1 cellular context compared by ENCODE assay signal in the genomic region with DNA sequence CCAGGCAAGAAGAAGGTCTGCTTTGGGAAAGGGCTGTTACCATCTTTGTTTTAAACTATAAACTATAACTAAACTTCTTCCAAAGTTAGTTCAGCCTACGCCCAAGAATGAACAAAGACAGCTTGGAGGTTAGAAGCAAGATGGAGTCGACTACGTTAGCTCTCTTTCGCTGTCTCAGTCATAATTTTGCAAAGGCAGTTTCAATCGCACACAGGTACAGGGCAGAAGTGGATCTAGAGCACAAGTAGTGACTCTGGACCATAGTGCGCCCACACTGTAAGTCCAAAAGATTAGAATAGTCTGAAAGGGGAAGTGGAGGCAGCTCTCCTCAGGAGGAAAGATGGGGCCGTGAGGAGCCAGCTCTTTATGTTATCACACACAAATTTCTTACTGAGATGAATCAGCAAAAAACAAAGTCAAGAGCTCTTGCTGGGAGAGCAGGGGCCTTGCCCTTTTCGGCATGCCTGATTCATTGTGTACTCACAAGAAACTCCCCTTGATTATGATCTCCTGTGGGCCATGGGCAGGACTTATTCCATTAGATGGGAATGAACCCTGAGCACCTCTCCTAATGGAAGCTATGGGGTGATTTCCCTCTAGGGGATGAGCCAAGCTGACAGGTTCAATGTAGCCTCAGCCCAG.
TF ChIP-seq lines count a peak whose summit lies in the region.

No MANE protein-coding gene starts in this region.

TF ChIP-seq in K562, 482 proteins besides CTCF, POLR2A, EP300 and RAD21 (continued from another document and continues in another):
- TF ChIP-seq, protein P1, sequence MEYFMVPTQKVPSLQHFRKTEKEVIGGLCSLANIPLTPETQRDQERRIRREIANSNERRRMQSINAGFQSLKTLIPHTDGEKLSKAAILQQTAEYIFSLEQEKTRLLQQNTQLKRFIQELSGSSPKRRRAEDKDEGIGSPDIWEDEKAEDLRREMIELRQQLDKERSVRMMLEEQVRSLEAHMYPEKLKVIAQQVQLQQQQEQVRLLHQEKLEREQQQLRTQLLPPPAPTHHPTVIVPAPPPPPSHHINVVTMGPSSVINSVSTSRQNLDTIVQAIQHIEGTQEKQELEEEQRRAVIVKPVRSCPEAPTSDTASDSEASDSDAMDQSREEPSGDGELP (CRISPR knock-in tag; IDR thresholded peaks at IDR 0.05; ENCODE audit: borderline replicate concordance), result no peak
- TF ChIP-seq BRF1 (IDR thresholded peaks at IDR 0.05; ENCODE audit: borderline replicate concordance, extremely low read depth, insufficient read length) (no peak), ZNF224 (CRISPR knock-in tag; IDR thresholded peaks at IDR 0.05) (no peak), ZNF431 (CRISPR knock-in tag; IDR thresholded peaks at IDR 0.05) (no peak), C11orf30 (IDR thresholded peaks at IDR 0.05; ENCODE audit: low read depth) (peak; percentile 95), NR3C1 (CRISPR knock-in tag; IDR thresholded peaks at IDR 0.05) (no peak), TRIM24 (IDR thresholded peaks at IDR 0.05) (0 out of 4 replicates have a peak, but pooled peaks of 1 of the 2 experiments have one; percentile 18), SRSF1 (IDR thresholded peaks at IDR 0.05; ENCODE audit: low read depth, low read length) (no peak), ZKSCAN3 (CRISPR knock-in tag; IDR thresholded peaks at IDR 0.05) (no peak), TSC22D4 (tag; IDR thresholded peaks at IDR 0.05) (no peak), KLF10 (CRISPR knock-in tag; IDR thresholded peaks at IDR 0.05) (no peak; the same call in 1 of the 2 replicates), STAT5B (CRISPR knock-in tag; IDR thresholded peaks at IDR 0.05) (no peak), PRMT5 (CRISPR knock-in tag; IDR thresholded peaks at IDR 0.05) (no peak), SIRT6 (IDR thresholded peaks at IDR 0.05; ENCODE audit: low read depth, low read length) (no peak), ZNF253 (CRISPR knock-in tag; conservative IDR thresholded peaks at IDR 0.05) (no peak), U2AF1 (optimal IDR thresholded peaks at IDR 0.05; ENCODE audit: low read depth, low read length) (no peak), CBX1 (IDR thresholded peaks at IDR 0.05; ENCODE audit: low read depth) (no peak), NCOA2 (IDR thresholded peaks at IDR 0.05; ENCODE audit: partially characterized antibody in 2 of 2) (no peak), ZNF695 (CRISPR knock-in tag; IDR thresholded peaks at IDR 0.05) (no peak), NUFIP1 (IDR thresholded peaks at IDR 0.05; ENCODE audit: partially characterized antibody) (no peak), ZC3H8 (IDR thresholded peaks at IDR 0.05) (no peak), PURB (CRISPR knock-in tag; IDR thresholded peaks at IDR 0.05; ENCODE audit: low read depth) (no peak), GABPB2 (CRISPR knock-in tag; conservative IDR thresholded peaks at IDR 0.05) (no peak), KAT8 (IDR thresholded peaks at IDR 0.05; ENCODE audit: low read depth) (no peak), FUS (optimal IDR thresholded peaks at IDR 0.05; ENCODE audit: low read depth, low read length) (no peak), MYNN (IDR thresholded peaks at IDR 0.05) (no peak), MYNN (CRISPR knock-in tag; IDR thresholded peaks at IDR 0.05) (no peak), GATA2 (CRISPR knock-in tag; IDR thresholded peaks at IDR 0.05) (no peak), GABPA (tag; conservative IDR thresholded peaks at IDR 0.05; ENCODE audit: low read depth) (no peak), KAT2B (IDR thresholded peaks at IDR 0.05; ENCODE audit: low read depth, low read length) (no peak), JUNB (CRISPR knock-in tag; conservative IDR thresholded peaks at IDR 0.05) (no peak), HMG20B (CRISPR knock-in tag; IDR thresholded peaks at IDR 0.05) (no peak), NFE2 (IDR thresholded peaks at IDR 0.05; ENCODE audit: low read depth) (peak; percentile 95), EZH2 (IDR thresholded peaks at IDR 0.05; ENCODE audit: borderline replicate concordance, low read depth, low read length) (no peak)
- TF ChIP-seq, protein P2, sequence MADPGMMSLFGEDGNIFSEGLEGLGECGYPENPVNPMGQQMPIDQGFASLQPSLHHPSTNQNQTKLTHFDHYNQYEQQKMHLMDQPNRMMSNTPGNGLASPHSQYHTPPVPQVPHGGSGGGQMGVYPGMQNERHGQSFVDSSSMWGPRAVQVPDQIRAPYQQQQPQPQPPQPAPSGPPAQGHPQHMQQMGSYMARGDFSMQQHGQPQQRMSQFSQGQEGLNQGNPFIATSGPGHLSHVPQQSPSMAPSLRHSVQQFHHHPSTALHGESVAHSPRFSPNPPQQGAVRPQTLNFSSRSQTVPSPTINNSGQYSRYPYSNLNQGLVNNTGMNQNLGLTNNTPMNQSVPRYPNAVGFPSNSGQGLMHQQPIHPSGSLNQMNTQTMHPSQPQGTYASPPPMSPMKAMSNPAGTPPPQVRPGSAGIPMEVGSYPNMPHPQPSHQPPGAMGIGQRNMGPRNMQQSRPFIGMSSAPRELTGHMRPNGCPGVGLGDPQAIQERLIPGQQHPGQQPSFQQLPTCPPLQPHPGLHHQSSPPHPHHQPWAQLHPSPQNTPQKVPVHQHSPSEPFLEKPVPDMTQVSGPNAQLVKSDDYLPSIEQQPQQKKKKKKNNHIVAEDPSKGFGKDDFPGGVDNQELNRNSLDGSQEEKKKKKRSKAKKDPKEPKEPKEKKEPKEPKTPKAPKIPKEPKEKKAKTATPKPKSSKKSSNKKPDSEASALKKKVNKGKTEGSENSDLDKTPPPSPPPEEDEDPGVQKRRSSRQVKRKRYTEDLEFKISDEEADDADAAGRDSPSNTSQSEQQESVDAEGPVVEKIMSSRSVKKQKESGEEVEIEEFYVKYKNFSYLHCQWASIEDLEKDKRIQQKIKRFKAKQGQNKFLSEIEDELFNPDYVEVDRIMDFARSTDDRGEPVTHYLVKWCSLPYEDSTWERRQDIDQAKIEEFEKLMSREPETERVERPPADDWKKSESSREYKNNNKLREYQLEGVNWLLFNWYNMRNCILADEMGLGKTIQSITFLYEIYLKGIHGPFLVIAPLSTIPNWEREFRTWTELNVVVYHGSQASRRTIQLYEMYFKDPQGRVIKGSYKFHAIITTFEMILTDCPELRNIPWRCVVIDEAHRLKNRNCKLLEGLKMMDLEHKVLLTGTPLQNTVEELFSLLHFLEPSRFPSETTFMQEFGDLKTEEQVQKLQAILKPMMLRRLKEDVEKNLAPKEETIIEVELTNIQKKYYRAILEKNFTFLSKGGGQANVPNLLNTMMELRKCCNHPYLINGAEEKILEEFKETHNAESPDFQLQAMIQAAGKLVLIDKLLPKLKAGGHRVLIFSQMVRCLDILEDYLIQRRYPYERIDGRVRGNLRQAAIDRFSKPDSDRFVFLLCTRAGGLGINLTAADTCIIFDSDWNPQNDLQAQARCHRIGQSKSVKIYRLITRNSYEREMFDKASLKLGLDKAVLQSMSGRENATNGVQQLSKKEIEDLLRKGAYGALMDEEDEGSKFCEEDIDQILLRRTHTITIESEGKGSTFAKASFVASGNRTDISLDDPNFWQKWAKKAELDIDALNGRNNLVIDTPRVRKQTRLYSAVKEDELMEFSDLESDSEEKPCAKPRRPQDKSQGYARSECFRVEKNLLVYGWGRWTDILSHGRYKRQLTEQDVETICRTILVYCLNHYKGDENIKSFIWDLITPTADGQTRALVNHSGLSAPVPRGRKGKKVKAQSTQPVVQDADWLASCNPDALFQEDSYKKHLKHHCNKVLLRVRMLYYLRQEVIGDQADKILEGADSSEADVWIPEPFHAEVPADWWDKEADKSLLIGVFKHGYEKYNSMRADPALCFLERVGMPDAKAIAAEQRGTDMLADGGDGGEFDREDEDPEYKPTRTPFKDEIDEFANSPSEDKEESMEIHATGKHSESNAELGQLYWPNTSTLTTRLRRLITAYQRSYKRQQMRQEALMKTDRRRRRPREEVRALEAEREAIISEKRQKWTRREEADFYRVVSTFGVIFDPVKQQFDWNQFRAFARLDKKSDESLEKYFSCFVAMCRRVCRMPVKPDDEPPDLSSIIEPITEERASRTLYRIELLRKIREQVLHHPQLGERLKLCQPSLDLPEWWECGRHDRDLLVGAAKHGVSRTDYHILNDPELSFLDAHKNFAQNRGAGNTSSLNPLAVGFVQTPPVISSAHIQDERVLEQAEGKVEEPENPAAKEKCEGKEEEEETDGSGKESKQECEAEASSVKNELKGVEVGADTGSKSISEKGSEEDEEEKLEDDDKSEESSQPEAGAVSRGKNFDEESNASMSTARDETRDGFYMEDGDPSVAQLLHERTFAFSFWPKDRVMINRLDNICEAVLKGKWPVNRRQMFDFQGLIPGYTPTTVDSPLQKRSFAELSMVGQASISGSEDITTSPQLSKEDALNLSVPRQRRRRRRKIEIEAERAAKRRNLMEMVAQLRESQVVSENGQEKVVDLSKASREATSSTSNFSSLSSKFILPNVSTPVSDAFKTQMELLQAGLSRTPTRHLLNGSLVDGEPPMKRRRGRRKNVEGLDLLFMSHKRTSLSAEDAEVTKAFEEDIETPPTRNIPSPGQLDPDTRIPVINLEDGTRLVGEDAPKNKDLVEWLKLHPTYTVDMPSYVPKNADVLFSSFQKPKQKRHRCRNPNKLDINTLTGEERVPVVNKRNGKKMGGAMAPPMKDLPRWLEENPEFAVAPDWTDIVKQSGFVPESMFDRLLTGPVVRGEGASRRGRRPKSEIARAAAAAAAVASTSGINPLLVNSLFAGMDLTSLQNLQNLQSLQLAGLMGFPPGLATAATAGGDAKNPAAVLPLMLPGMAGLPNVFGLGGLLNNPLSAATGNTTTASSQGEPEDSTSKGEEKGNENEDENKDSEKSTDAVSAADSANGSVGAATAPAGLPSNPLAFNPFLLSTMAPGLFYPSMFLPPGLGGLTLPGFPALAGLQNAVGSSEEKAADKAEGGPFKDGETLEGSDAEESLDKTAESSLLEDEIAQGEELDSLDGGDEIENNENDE (IDR thresholded peaks at IDR 0.05; ENCODE audit: low read depth, low read length), result no peak
- TF ChIP-seq, protein P3, sequence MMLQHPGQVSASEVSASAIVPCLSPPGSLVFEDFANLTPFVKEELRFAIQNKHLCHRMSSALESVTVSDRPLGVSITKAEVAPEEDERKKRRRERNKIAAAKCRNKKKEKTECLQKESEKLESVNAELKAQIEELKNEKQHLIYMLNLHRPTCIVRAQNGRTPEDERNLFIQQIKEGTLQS (IDR thresholded peaks at IDR 0.05), result no peak
- TF ChIP-seq, protein P3 (CRISPR knock-in tag; conservative IDR thresholded peaks at IDR 0.05), result no peak
- TF ChIP-seq, protein P4, sequence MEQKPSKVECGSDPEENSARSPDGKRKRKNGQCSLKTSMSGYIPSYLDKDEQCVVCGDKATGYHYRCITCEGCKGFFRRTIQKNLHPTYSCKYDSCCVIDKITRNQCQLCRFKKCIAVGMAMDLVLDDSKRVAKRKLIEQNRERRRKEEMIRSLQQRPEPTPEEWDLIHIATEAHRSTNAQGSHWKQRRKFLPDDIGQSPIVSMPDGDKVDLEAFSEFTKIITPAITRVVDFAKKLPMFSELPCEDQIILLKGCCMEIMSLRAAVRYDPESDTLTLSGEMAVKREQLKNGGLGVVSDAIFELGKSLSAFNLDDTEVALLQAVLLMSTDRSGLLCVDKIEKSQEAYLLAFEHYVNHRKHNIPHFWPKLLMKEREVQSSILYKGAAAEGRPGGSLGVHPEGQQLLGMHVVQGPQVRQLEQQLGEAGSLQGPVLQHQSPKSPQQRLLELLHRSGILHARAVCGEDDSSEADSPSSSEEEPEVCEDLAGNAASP (IDR thresholded peaks at IDR 0.05), result no peak
- TF ChIP-seq, protein P5, sequence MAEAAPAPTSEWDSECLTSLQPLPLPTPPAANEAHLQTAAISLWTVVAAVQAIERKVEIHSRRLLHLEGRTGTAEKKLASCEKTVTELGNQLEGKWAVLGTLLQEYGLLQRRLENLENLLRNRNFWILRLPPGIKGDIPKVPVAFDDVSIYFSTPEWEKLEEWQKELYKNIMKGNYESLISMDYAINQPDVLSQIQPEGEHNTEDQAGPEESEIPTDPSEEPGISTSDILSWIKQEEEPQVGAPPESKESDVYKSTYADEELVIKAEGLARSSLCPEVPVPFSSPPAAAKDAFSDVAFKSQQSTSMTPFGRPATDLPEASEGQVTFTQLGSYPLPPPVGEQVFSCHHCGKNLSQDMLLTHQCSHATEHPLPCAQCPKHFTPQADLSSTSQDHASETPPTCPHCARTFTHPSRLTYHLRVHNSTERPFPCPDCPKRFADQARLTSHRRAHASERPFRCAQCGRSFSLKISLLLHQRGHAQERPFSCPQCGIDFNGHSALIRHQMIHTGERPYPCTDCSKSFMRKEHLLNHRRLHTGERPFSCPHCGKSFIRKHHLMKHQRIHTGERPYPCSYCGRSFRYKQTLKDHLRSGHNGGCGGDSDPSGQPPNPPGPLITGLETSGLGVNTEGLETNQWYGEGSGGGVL (CRISPR knock-in tag; IDR thresholded peaks at IDR 0.05), result peak; percentile 62; the same call in 1 of the 2 replicates
- TF ChIP-seq, protein P6, sequence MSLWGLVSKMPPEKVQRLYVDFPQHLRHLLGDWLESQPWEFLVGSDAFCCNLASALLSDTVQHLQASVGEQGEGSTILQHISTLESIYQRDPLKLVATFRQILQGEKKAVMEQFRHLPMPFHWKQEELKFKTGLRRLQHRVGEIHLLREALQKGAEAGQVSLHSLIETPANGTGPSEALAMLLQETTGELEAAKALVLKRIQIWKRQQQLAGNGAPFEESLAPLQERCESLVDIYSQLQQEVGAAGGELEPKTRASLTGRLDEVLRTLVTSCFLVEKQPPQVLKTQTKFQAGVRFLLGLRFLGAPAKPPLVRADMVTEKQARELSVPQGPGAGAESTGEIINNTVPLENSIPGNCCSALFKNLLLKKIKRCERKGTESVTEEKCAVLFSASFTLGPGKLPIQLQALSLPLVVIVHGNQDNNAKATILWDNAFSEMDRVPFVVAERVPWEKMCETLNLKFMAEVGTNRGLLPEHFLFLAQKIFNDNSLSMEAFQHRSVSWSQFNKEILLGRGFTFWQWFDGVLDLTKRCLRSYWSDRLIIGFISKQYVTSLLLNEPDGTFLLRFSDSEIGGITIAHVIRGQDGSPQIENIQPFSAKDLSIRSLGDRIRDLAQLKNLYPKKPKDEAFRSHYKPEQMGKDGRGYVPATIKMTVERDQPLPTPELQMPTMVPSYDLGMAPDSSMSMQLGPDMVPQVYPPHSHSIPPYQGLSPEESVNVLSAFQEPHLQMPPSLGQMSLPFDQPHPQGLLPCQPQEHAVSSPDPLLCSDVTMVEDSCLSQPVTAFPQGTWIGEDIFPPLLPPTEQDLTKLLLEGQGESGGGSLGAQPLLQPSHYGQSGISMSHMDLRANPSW (CRISPR knock-in tag; IDR thresholded peaks at IDR 0.05), result no peak
- TF ChIP-seq, protein P7, sequence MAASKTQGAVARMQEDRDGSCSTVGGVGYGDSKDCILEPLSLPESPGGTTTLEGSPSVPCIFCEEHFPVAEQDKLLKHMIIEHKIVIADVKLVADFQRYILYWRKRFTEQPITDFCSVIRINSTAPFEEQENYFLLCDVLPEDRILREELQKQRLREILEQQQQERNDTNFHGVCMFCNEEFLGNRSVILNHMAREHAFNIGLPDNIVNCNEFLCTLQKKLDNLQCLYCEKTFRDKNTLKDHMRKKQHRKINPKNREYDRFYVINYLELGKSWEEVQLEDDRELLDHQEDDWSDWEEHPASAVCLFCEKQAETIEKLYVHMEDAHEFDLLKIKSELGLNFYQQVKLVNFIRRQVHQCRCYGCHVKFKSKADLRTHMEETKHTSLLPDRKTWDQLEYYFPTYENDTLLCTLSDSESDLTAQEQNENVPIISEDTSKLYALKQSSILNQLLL (CRISPR knock-in tag; IDR thresholded peaks at IDR 0.05; ENCODE audit: borderline replicate concordance), result no peak
- TF ChIP-seq, protein P8, sequence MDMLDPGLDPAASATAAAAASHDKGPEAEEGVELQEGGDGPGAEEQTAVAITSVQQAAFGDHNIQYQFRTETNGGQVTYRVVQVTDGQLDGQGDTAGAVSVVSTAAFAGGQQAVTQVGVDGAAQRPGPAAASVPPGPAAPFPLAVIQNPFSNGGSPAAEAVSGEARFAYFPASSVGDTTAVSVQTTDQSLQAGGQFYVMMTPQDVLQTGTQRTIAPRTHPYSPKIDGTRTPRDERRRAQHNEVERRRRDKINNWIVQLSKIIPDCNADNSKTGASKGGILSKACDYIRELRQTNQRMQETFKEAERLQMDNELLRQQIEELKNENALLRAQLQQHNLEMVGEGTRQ (CRISPR knock-in tag; IDR thresholded peaks at IDR 0.05), result no peak
